10 cellular contexts compared by ENCODE assay signal in the genomic region with DNA sequence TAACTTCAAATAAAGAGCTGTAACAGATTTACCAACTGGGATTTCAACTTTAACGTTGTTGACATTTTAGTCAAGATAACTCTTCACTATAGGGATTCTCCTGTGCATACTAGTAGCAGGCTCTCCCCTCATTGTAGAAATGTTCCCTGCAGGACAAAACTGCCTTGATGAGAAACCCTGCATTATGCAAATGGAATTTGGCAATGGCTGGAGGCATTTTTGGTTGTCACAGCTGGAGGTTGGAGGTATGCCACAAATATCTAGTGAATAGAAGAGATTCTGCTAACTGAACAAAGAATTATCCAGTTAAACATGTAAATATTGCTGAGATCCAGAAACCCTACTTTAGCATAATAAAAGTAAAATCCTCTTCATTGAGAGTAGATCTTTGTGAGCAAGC.
A peak's percentile ranks its signal among the peaks of the same experiment; 100 is the strongest.
DNase-seq lines count a peak whose midpoint lies in the region; ATAC-seq, FAIRE-seq and TF ChIP-seq lines count a peak whose summit lies in the region.
"Had no signal": no experiment of that assay in that cellular context is flagged by ENCODE, and none has a peak within 500 bp of the region (broad histone marks: within the 10 kb centered on the region; RNA-seq: fewer than 3 reads in every experiment).

No MANE protein-coding gene starts in this region.

- TF ChIP-seq POLR2A in H54 (IDR thresholded peaks at IDR 0.05; ENCODE audit: low read depth, low read length) = no peak

- ATAC-seq in GM18868 (IDR thresholded peaks at IDR 0.05; ENCODE audit: unreplicated experiment) = no peak
- ATAC-seq: activated CD4-positive, CD25-positive, alpha-beta regulatory T cell treated with anti-CD3 and anti-CD28 coated beads, Interleukin-2, amount 50 U/mL, for 24 hours had no signal

- in situ Hi-C loops in SK-MEL-5 (cut with HindIII; ENCODE audit: low pct_unique_long_range_greater_than_20kb, low sequenced_read_pairs) = no loop called here

- peak; percentile 94 for FAIRE-seq in H54 (lab: Jason Lieb, UNC)

- DNase-seq in H54 (ENCODE audit: insufficient read length, low spot score) = no peak
- peak; percentile 66 for DNase-seq in SK-MEL-5 (ENCODE audit: low read depth, low spot score)
- DNase-seq in globus pallidus (ENCODE audit: low spot score) = peak; percentile 93
- peak; percentile 70 for DNase-seq in renal cortical epithelial cell (ENCODE audit: low read depth)
- DNase-seq in LoVo (ENCODE audit: low spot score) = no peak
- DNase-seq in NOMO-1 treated with DMSO at 0.1 percent for 48 hours (lab: John Stamatoyannopoulos, UW; ENCODE audit: unreplicated experiment) = no peak
- DNase-seq: activated naive CD8-positive, alpha-beta T cell treated with anti-CD3 and anti-CD28 coated beads, Interleukin-2, amount 10 ng/mL, durations not matched to agents 7 days and 5 days; MV-4-11 had no signal

Comparison
In these comparisons a context has a peak if more than half of its experiments do, and no peak if none do; other contexts are left out.
1. DNase-seq: peak in SK-MEL-5 (single experiment), globus pallidus (single experiment) and renal cortical epithelial cell (single experiment); none in H54 (single experiment), LoVo (single experiment) and NOMO-1 treated with DMSO at 0.1 percent for 48 hours (single experiment).